2 cellular contexts compared by ENCODE assay signal in the genomic region with DNA sequence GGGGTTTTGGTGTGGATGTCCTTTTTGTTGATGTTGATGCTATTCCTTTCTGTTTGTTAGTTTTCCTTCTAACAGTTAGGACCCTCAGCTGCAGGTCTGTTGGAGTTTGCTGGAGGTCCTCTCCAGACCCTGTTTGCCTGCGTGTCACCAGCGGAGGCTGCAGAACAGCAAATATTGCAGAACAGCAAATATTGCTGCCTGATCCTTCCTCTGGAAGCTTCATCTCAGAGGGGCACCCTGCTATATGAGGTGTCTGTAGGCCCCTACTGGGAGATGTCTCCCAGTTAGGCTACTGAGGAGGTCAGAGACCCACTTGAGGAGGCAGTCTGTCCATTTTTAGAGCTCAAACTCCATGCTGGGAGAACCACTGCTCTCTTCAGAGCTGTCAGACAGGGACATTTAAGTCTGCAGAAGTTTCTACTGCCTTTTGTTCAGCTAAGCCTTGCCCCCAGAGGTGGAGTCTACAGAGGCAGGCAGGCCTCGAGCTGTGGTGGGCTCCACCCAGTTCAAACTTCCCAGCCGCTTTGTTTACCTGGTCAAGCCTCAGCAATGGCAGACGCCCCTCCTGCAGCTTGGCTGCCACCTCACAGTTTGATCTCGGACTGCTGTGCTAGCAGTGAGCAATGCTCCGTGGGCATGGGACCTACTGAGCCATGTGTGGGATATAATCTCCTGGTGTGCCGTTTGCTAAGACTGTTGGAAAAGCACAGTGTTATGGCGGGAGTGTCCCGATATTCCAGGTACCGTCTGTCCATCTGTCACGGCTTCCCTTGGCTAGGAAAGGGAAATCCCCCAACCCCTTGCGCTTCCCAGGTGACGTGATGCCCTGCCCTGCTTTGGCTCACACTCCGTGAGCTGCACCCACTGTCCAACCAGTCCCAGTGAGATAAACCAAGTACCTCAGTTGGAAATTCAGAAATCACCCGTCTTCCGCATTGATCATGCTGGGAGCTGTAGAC. TPM values are rescaled to one million over a fixed set of nuclear protein-coding genes. Genes with fewer than 3 reads are reported as not detected.
"Had no signal": no experiment of that assay in that cellular context is flagged by ENCODE, and none has a peak within 500 bp of the region (broad histone marks: within the 10 kb centered on the region; RNA-seq: fewer than 3 reads in every experiment).

No MANE protein-coding gene starts in this region.

RNA-seq across cellular contexts. Expression of gene CRYM, which starts 56.4 kb away (rescaled TPM):
- total RNA-seq: GM23248, HFFc6 had no signal
- polyA plus RNA-seq: GM23248 had no signal
